ENCODE assay signal across 10 cellular contexts in genomic region chr2:120239488-120240287, GRCh38. TPM values are rescaled to one million over a fixed set of nuclear protein-coding genes. Genes with fewer than 3 reads are reported as not detected.
A peak's percentile ranks its signal among the peaks of the same experiment; 100 is the strongest.
DNase-seq lines count a peak whose midpoint lies in the region; ATAC-seq and TF ChIP-seq lines count a peak whose summit lies in the region.
"Had no signal": no experiment of that assay in that cellular context is flagged by ENCODE, and none has a peak within 500 bp of the region (broad histone marks: within the 10 kb centered on the region; RNA-seq: fewer than 3 reads in every experiment).

No MANE protein-coding gene starts in this region.

- peak overlapping the region; percentile 94 for H2AFZ ChIP-seq in GM23338

- no peak for TF ChIP-seq CTCF in GM23338 (conservative IDR thresholded peaks at IDR 0.05; ENCODE audit: low read depth in 2 of 2)
- TF ChIP-seq CTCF in gastrocnemius medialis (IDR thresholded peaks at IDR 0.05 in 4 of 5, conservative IDR thresholded peaks at IDR 0.05 in 1 of 5) = no peak

- no peak overlapping the region for H3K4me3 Mint-ChIP-seq in GM23338
- no peak overlapping the region for H3K4me3 Mint-ChIP-seq in activated T-helper 1 cell treated with anti-CD3 and anti-CD28 coated beads, Interleukin-12 subunit alpha, Interleukin-12 subunit beta, Interleukin-2, Interleukin-4 antibody, amounts not matched to agents 30 ng/mL and 10 ng/mL and 1 ng/mL, durations not matched to agents 14 hours and 24 hours and 36 hours
- no peak overlapping the region for H3K4me3 Mint-ChIP-seq in activated naive CD4-positive, alpha-beta T cell treated with anti-CD3 and anti-CD28 coated beads, Interleukin-2, amount 10 ng/mL, durations not matched to agents 7 days and 5 days
- H3K4me3 Mint-ChIP-seq: nephron, type B pancreatic cell had no signal

- peak overlapping the region; percentile 71 for H3K4me2 ChIP-seq in GM23338

- TF ChIP-seq POLR2A in gastrocnemius medialis (IDR thresholded peaks at IDR 0.05) = no peak

- no peaks in the 10 kb centered on the region for H3K79me2 ChIP-seq in GM23338 (replicated peaks; ENCODE audit: insufficient read depth)

- H3K36me3 ChIP-seq in GM23338 (ENCODE audit: insufficient read depth) (no peaks in the 10 kb centered on the region), gastrocnemius medialis (no peaks in the 10 kb centered on the region)

- peaks cover 2% of the 10 kb centered on the region; the same call in 1 of the 2 replicates for H4K20me1 ChIP-seq in GM23338 (replicated peaks; ENCODE audit: insufficient read depth)

- CTCF ChIA-PET in activated naive CD4-positive, alpha-beta T cell treated with anti-CD3 and anti-CD28 coated beads, Interleukin-2, amount 10 ng/mL, durations not matched to agents 7 days and 5 days (lab: Charles Lee) = interaction anchor here (1.1 to 1.9 kb wide), 3 partner anchors 7 to 74 kb away, joined by 3 to 5 read pairs (median 3); no protein-coding TSS in a partner anchor

- H3K4me3 ChIP-seq in GM23338 (no peak overlapping the region), gastrocnemius medialis (no peak overlapping the region)

- no peaks in the 10 kb centered on the region for H3F3A ChIP-seq in GM23338 (replicated peaks; ENCODE audit: low read depth)

- peaks cover 16% of the 10 kb centered on the region for H3K27me3 Mint-ChIP-seq in GM23338 (ENCODE audit: insufficient read depth, low read depth, poor library complexity)
- peaks cover 1% of the 10 kb centered on the region for H3K27me3 Mint-ChIP-seq in activated T-helper 1 cell treated with anti-CD3 and anti-CD28 coated beads, Interleukin-12 subunit alpha, Interleukin-12 subunit beta, Interleukin-2, Interleukin-4 antibody, amounts not matched to agents 30 ng/mL and 10 ng/mL and 1 ng/mL, durations not matched to agents 14 hours and 24 hours and 36 hours (ENCODE audit: insufficient read depth)
- H3K27me3 Mint-ChIP-seq in activated naive CD4-positive, alpha-beta T cell treated with anti-CD3 and anti-CD28 coated beads, Interleukin-2, amount 10 ng/mL, durations not matched to agents 7 days and 5 days = peaks cover 11% of the 10 kb centered on the region

- peaks cover 9% of the 10 kb centered on the region for H3K4me1 ChIP-seq in GM23338 (ENCODE audit: insufficient read depth)
- H3K4me1 ChIP-seq in gastrocnemius medialis = no peaks in the 10 kb centered on the region

- H3K4me1 Mint-ChIP-seq in GM23338 = peaks cover 17% of the 10 kb centered on the region
- H3K4me1 Mint-ChIP-seq in activated T-helper 1 cell treated with anti-CD3 and anti-CD28 coated beads, Interleukin-12 subunit alpha, Interleukin-12 subunit beta, Interleukin-2, Interleukin-4 antibody, amounts not matched to agents 30 ng/mL and 10 ng/mL and 1 ng/mL, durations not matched to agents 14 hours and 24 hours and 36 hours (ENCODE audit: low read depth) = peaks cover 15% of the 10 kb centered on the region
- peaks cover 12% of the 10 kb centered on the region for H3K4me1 Mint-ChIP-seq in activated naive CD4-positive, alpha-beta T cell treated with anti-CD3 and anti-CD28 coated beads, Interleukin-2, amount 10 ng/mL, durations not matched to agents 7 days and 5 days

- H3K27ac ChIP-seq in GM23338 (ENCODE audit: low read depth) (no peak overlapping the region), gastrocnemius medialis (peak overlapping the region in 3 of 4 donors; percentile 48 to 64 (median 57))

- H3K27ac Mint-ChIP-seq in GM23338 = peak overlapping the region; percentile 79; the same call in 1 of the 2 replicates
- no peak overlapping the region for H3K27ac Mint-ChIP-seq in activated T-helper 1 cell treated with anti-CD3 and anti-CD28 coated beads, Interleukin-12 subunit alpha, Interleukin-12 subunit beta, Interleukin-2, Interleukin-4 antibody, amounts not matched to agents 30 ng/mL and 10 ng/mL and 1 ng/mL, durations not matched to agents 14 hours and 24 hours and 36 hours
- H3K27ac Mint-ChIP-seq in activated naive CD4-positive, alpha-beta T cell treated with anti-CD3 and anti-CD28 coated beads, Interleukin-2, amount 10 ng/mL, durations not matched to agents 7 days and 5 days = no peak overlapping the region

- peak; percentile 71 for DNase-seq in GM23338 (ENCODE audit: low spot score)
- DNase-seq in amniotic stem cell (lab: John Stamatoyannopoulos, UW) = peak; percentile 48
- peak; percentile 80 for DNase-seq in left cardiac atrium
- no peak for DNase-seq in gastrocnemius medialis
- DNase-seq in stimulated activated CD4-positive, alpha-beta T cell treated with anti-CD3 and anti-CD28 coated beads, Interleukin-1b, Interleukin-23, amount 100 ng/mL, for 48 hours = no peak
- DNase-seq in activated T-helper 1 cell treated with anti-CD3 and anti-CD28 coated beads, Interleukin-12 subunit alpha, Interleukin-12 subunit beta, Interleukin-2, Interleukin-4 antibody, amounts not matched to agents 30 ng/mL and 10 ng/mL and 1 ng/mL, durations not matched to agents 14 hours and 24 hours and 36 hours (ENCODE audit: low spot score) = no peak
- DNase-seq in activated naive CD4-positive, alpha-beta T cell treated with anti-CD3 and anti-CD28 coated beads, Interleukin-2, amount 10 ng/mL, durations not matched to agents 7 days and 5 days = no peak

- H3K9me3 Mint-ChIP-seq in GM23338 = no peaks in the 10 kb centered on the region; the same call in 2 of the 3 replicates
- peaks cover 15% of the 10 kb centered on the region for H3K9me3 Mint-ChIP-seq in activated T-helper 1 cell treated with anti-CD3 and anti-CD28 coated beads, Interleukin-12 subunit alpha, Interleukin-12 subunit beta, Interleukin-2, Interleukin-4 antibody, amounts not matched to agents 30 ng/mL and 10 ng/mL and 1 ng/mL, durations not matched to agents 14 hours and 24 hours and 36 hours
- peaks cover 19% of the 10 kb centered on the region for H3K9me3 Mint-ChIP-seq in activated naive CD4-positive, alpha-beta T cell treated with anti-CD3 and anti-CD28 coated beads, Interleukin-2, amount 10 ng/mL, durations not matched to agents 7 days and 5 days
- H3K9me3 Mint-ChIP-seq: nephron, type B pancreatic cell had no signal

- in situ Hi-C loops in gastrocnemius medialis (cut with MboI; ENCODE audit: low sequenced_read_pairs in 4 of 4) = no loop called here

- H3K9me2 ChIP-seq in GM23338 (ENCODE audit: insufficient read depth) = no peaks in the 10 kb centered on the region

- intact Hi-C loops in left cardiac atrium (cut with DNase I) = no loop called here
- intact Hi-C loops in gastrocnemius medialis (cut with DNase I; ENCODE audit: low total_unique reads) = loop anchor here (1.0 kb wide), 1 partner anchor 10 kb away; no protein-coding TSS in a partner anchor
- intact Hi-C loops in activated T-helper 1 cell treated with anti-CD3 and anti-CD28 coated beads, Interleukin-12 subunit alpha, Interleukin-12 subunit beta, Interleukin-2, Interleukin-4 antibody, amounts not matched to agents 30 ng/mL and 10 ng/mL and 1 ng/mL, durations not matched to agents 14 hours and 24 hours and 36 hours (cut with micrococcal nuclease) = no loop called here

- peak; percentile 85 for ATAC-seq in GM23338
- peak; percentile 76 to 79 for ATAC-seq in left cardiac atrium
- ATAC-seq in gastrocnemius medialis = peak; percentile 63 to 76
- no peak for ATAC-seq in GM21381 (IDR thresholded peaks at IDR 0.05; ENCODE audit: unreplicated experiment)

- H3K27me3 ChIP-seq in GM23338 (ENCODE audit: insufficient read depth) (no peaks in the 10 kb centered on the region), gastrocnemius medialis (no peaks in the 10 kb centered on the region)

- no peaks in the 10 kb centered on the region for H3K9me3 ChIP-seq in gastrocnemius medialis

- H3K36me3 Mint-ChIP-seq in GM23338 (ENCODE audit: low read depth) = 0 out of 3 replicates have a peak, but pooled peaks cover 3% of the 10 kb centered on the region
- H3K36me3 Mint-ChIP-seq in activated T-helper 1 cell treated with anti-CD3 and anti-CD28 coated beads, Interleukin-12 subunit alpha, Interleukin-12 subunit beta, Interleukin-2, Interleukin-4 antibody, amounts not matched to agents 30 ng/mL and 10 ng/mL and 1 ng/mL, durations not matched to agents 14 hours and 24 hours and 36 hours (ENCODE audit: low read depth) = peaks cover 11% of the 10 kb centered on the region
- peaks cover 2% of the 10 kb centered on the region for H3K36me3 Mint-ChIP-seq in activated naive CD4-positive, alpha-beta T cell treated with anti-CD3 and anti-CD28 coated beads, Interleukin-2, amount 10 ng/mL, durations not matched to agents 7 days and 5 days
- H3K36me3 Mint-ChIP-seq: type B pancreatic cell had no signal

TF ChIP-seq in GM23338, 12 proteins besides CTCF, POLR2A, EP300 and RAD21 (continues in another document):
- TF ChIP-seq EZH2phosphoT487 (IDR thresholded peaks at IDR 0.05; ENCODE audit: unreplicated experiment) (no peak), CREB1 (CRISPR knock-in tag; IDR thresholded peaks at IDR 0.05; ENCODE audit: low read depth) (no peak), ZNF114 (CRISPR knock-in tag; IDR thresholded peaks at IDR 0.05) (no peak), JUNB (IDR thresholded peaks at IDR 0.05; ENCODE audit: unreplicated experiment) (no peak), ZNF331 (CRISPR knock-in tag; IDR thresholded peaks at IDR 0.05; ENCODE audit: low read depth) (no peak), EZH2 (IDR thresholded peaks at IDR 0.05; ENCODE audit: low read depth, unreplicated experiment) (no peak)

RNA-seq across cellular contexts. Expression of gene RALB, which starts 13.0 kb away (rescaled TPM):
- 16.4 and 17.4 TPM in 2 replicates for total RNA-seq in GM23338 (2014; rRNA removed; shearing (Covaris generic))
- 15.2 and 16.2 TPM in 2 replicates for polyA plus RNA-seq in GM23338 (2016; fragmentation: Nextera tagmentation; extraction: Ambion mirVana)
- total RNA-seq in left cardiac atrium = 10 to 100 TPM; 52.5 to 54.7 TPM
- 10 to 100 TPM; 20.1 to 45.0 (median 30.4) TPM for total RNA-seq in gastrocnemius medialis
- total RNA-seq in activated T-helper 1 cell treated with anti-CD3 and anti-CD28 coated beads, Interleukin-12 subunit alpha, Interleukin-12 subunit beta, Interleukin-2, Interleukin-4 antibody, amounts not matched to agents 30 ng/mL and 10 ng/mL and 1 ng/mL, durations not matched to agents 14 hours and 24 hours and 36 hours = 79.7 and 84.2 TPM in 2 replicates

RNA-seq across cellular contexts. Expression of gene TMEM185B, which starts 16.5 kb away (rescaled TPM):
- 15.2 and 24.4 TPM in 2 replicates for total RNA-seq in GM23338 (2014; rRNA removed; shearing (Covaris generic))
- 3.9 and 6.1 TPM in 2 replicates for polyA plus RNA-seq in GM23338 (2016; fragmentation: Nextera tagmentation; extraction: Ambion mirVana)
- total RNA-seq in left cardiac atrium (10 to 100 TPM; 22.2 to 24.7 TPM), gastrocnemius medialis (10 to 100 TPM; 10.8 to 23.5 (median 15.4) TPM)
- total RNA-seq in activated T-helper 1 cell treated with anti-CD3 and anti-CD28 coated beads, Interleukin-12 subunit alpha, Interleukin-12 subunit beta, Interleukin-2, Interleukin-4 antibody, amounts not matched to agents 30 ng/mL and 10 ng/mL and 1 ng/mL, durations not matched to agents 14 hours and 24 hours and 36 hours = 47.9 and 48.6 TPM in 2 replicates

Comparison
In these comparisons a context has a peak if more than half of its experiments do, and no peak if none do; other contexts are left out.
1. DNase-seq: peak in GM23338 (single experiment), amniotic stem cell (single experiment) and left cardiac atrium (single experiment); none in gastrocnemius medialis (0 of 2), stimulated activated CD4-positive, alpha-beta T cell treated with anti-CD3 and anti-CD28 coated beads, Interleukin-1b, Interleukin-23, amount 100 ng/mL, for 48 hours (single experiment), activated T-helper 1 cell treated with anti-CD3 and anti-CD28 coated beads, Interleukin-12 subunit alpha, Interleukin-12 subunit beta, Interleukin-2, Interleukin-4 antibody, amounts not matched to agents 30 ng/mL and 10 ng/mL and 1 ng/mL, durations not matched to agents 14 hours and 24 hours and 36 hours (single experiment) and activated naive CD4-positive, alpha-beta T cell treated with anti-CD3 and anti-CD28 coated beads, Interleukin-2, amount 10 ng/mL, durations not matched to agents 7 days and 5 days (single experiment).